1 cellular context compared by ENCODE assay signal in genomic region chr19:38726761-38727301, GRCh38.
TF ChIP-seq lines count a peak whose summit lies in the region.

No MANE protein-coding gene starts in this region.

TF ChIP-seq in HEK293, 187 proteins besides CTCF, POLR2A, EP300 and RAD21 (continued from another document):
- TF ChIP-seq BCL11A (tag by site-specific recombination; IDR thresholded peaks at IDR 0.05; ENCODE audit: low read depth) (no peak), HIC1 (tag by site-specific recombination; IDR thresholded peaks at IDR 0.05) (peak; percentile 39; the same call in 1 of the 2 replicates)
